Comparison of ENCODE assay signal across 1 cellular context in genomic region chr15:62756995-62757360, GRCh38.
TF ChIP-seq lines count a peak whose summit lies in the region.

No MANE protein-coding gene starts in this region.

TF ChIP-seq in HepG2, 621 proteins besides CTCF, POLR2A, EP300 and RAD21 (continued from another document):
- TF ChIP-seq HNF1A (IDR thresholded peaks at IDR 0.05; ENCODE audit: low read depth) (no peak), HNF1A (CRISPR knock-in tag; IDR thresholded peaks at IDR 0.05; ENCODE audit: borderline replicate concordance) (no peak), MTF2 (CRISPR knock-in tag; IDR thresholded peaks at IDR 0.05; ENCODE audit: borderline replicate concordance) (no peak), CHD4 (IDR thresholded peaks at IDR 0.05; ENCODE audit: borderline replicate concordance, low read length) (0 out of 2 replicates have a peak, but pooled peaks have one; percentile 38), ZNF629 (CRISPR knock-in tag; conservative IDR thresholded peaks at IDR 0.05) (peak; percentile 91), RFXANK (CRISPR knock-in tag; IDR thresholded peaks at IDR 0.05) (no peak), FIP1L1 (IDR thresholded peaks at IDR 0.05; ENCODE audit: borderline replicate concordance, insufficient read depth, low read depth, low read length) (no peak), ZNF235 (CRISPR knock-in tag; IDR thresholded peaks at IDR 0.05; ENCODE audit: borderline replicate concordance) (no peak), ZMYM3 (CRISPR knock-in tag; IDR thresholded peaks at IDR 0.05) (peak; percentile 56; the same call in 1 of the 2 replicates)
TF ChIP-seq in HepG2: peak in this region for 3.
